ENCODE assay signal across 22 cellular contexts in genomic region chrX:50615570-50616158, GRCh38.
DNase-seq lines count a peak whose midpoint lies in the region; ATAC-seq and TF ChIP-seq lines count a peak whose summit lies in the region.
"Had no signal": no experiment of that assay in that cellular context is flagged by ENCODE, and none has a peak within 500 bp of the region (broad histone marks: within the 10 kb centered on the region; RNA-seq: fewer than 3 reads in every experiment).

No MANE protein-coding gene starts in this region.

- H4K8ac ChIP-seq in trophoblast cell (ENCODE audit: low read depth, low read length): no peak overlapping the region

- no peaks in the 10 kb centered on the region for H3F3A ChIP-seq in GM23338 (replicated peaks; ENCODE audit: low read depth)

- H3K23ac ChIP-seq in trophoblast cell (ENCODE audit: low read length): no peak overlapping the region

- H3K79me2 ChIP-seq in GM23338 (replicated peaks; ENCODE audit: insufficient read depth): no peaks in the 10 kb centered on the region
- no peaks in the 10 kb centered on the region for H3K79me2 ChIP-seq in trophoblast cell (ENCODE audit: control insufficient read depth, insufficient read depth, low read length, poor library complexity)

- no peak overlapping the region for H4K12ac ChIP-seq in trophoblast cell (ENCODE audit: low read depth, low read length)

- peak overlapping the region; percentile 64 for H2BK12ac ChIP-seq in trophoblast cell (ENCODE audit: low read length)

- H3K4me2 ChIP-seq in GM23338: peak overlapping the region; percentile 58; the same call in 1 of the 2 replicates
- H3K4me2 ChIP-seq in trophoblast cell (ENCODE audit: low read length): no peak overlapping the region
- H3K4me2 ChIP-seq: A549 had no signal

- H2BK5ac ChIP-seq in trophoblast cell (ENCODE audit: low read depth, low read length, poor library complexity): no peak overlapping the region

- H3K27ac Mint-ChIP-seq in GM23338 (peak overlapping the region; percentile 92), endodermal cell (no peak overlapping the region)

- 76% methylated on average over 8 of the region's 8 CpGs for WGBS in HUES64
- WGBS in endodermal cell (ENCODE audit: insufficient coverage in 1 of 2, insufficient read length in 1 of 2), 2 experiments: 56 to 72% methylated on average over 3 to 8 of the region's 8 CpGs
- WGBS in trophoblast cell (ENCODE audit: extremely low coverage, insufficient coverage, insufficient read length): no CpG with 5 or more reads among the region's 8 CpGs

- no peaks in the 10 kb centered on the region for H3K9me2 ChIP-seq in GM23338 (ENCODE audit: insufficient read depth)

- DNase-seq in GM23338 (ENCODE audit: low spot score) (peak; percentile 12), endodermal cell (peak; percentile 55), trophoblast cell (no peak), DMS79 (lab: John Stamatoyannopoulos, UW) (no peak), SKM-1 treated with dmso at 0.1 percent for 144 hours (lab: John Stamatoyannopoulos, UW; ENCODE audit: unreplicated experiment) (no peak), NCI-H524 (lab: John Stamatoyannopoulos, UW) (no peak)
- DNase-seq: Calu3; DMS153; GM23248; HCEC 1CT; Karpas-422; NCI-H1092; NCI-H1417 treated with DMSO at 0.1 percent for 48 hours; NCI-H1694 treated with DMSO at 0.1 percent for 48 hours; NCI-H2081 treated with DMSO at 0.1 percent for 48 hours; NCI-H526; NCI-H82; NK-92 treated with Interleukin-12 subunit alpha and Interleukin-12 subunit beta, amount 100 ng/mL, for 24 hours; PC-3; T-helper 1 cell had no signal

- H3K36me3 Mint-ChIP-seq in GM23338 (ENCODE audit: low read depth) (no peaks in the 10 kb centered on the region), endodermal cell (ENCODE audit: low read depth) (peaks cover 4% of the 10 kb centered on the region)

- no peak overlapping the region for H4K91ac ChIP-seq in trophoblast cell (ENCODE audit: low read depth, low read length)

- H3K9me3 ChIP-seq in HUES64 (ENCODE audit: insufficient read depth, low read depth, low read length) (no peaks in the 10 kb centered on the region), endodermal cell (ENCODE audit: control insufficient read depth, low read length) (no peaks in the 10 kb centered on the region), trophoblast cell (ENCODE audit: insufficient read depth, low read depth, low read length) (no peaks in the 10 kb centered on the region)
- H3K9me3 ChIP-seq: A549 had no signal

- H3K4me1 ChIP-seq in GM23338 (ENCODE audit: insufficient read depth) (peaks cover 44% of the 10 kb centered on the region), HUES64 (ENCODE audit: insufficient read depth, low read length) (peaks cover 41% of the 10 kb centered on the region), endodermal cell (ENCODE audit: control insufficient read depth, insufficient read depth, low read length) (no peaks in the 10 kb centered on the region), trophoblast cell (ENCODE audit: control insufficient read depth in 1 of 2, insufficient read depth in 2 of 2, low read length in 2 of 2) (peaks cover 0 to 6% of the 10 kb centered on the region in 2 experiments)
- H3K4me1 ChIP-seq: A549 had no signal

- H3K36me3 ChIP-seq in GM23338 (ENCODE audit: insufficient read depth) (no peaks in the 10 kb centered on the region), HUES64 (ENCODE audit: insufficient read depth, low read length) (no peaks in the 10 kb centered on the region), endodermal cell (ENCODE audit: control insufficient read depth, insufficient read depth, low read length) (peaks cover 2% of the 10 kb centered on the region), trophoblast cell (ENCODE audit: control insufficient read depth in 1 of 2, insufficient read depth in 2 of 2, low read length in 2 of 2) (no peaks in the 10 kb centered on the region)

- no peak overlapping the region for H3K4ac ChIP-seq in trophoblast cell (ENCODE audit: low read depth, low read length)

- H3K27ac ChIP-seq in GM23338 (ENCODE audit: low read depth) (peak overlapping the region; percentile 89), HUES64 (ENCODE audit: low read depth, low read length) (peak overlapping the region; percentile 81), endodermal cell (ENCODE audit: low read depth, low read length) (no peak overlapping the region), trophoblast cell (ENCODE audit: low read depth, low read length) (no peak overlapping the region)
- H3K27ac ChIP-seq: A549, GM23248 had no signal

- H3K18ac ChIP-seq in trophoblast cell (ENCODE audit: low read length): no peak overlapping the region

- H3K9ac ChIP-seq in HUES64 (ENCODE audit: low read depth, low read length): no peak overlapping the region
- no peak overlapping the region for H3K9ac ChIP-seq in endodermal cell (ENCODE audit: extremely low read depth, low read length, poor library complexity, severe bottlenecking)
- no peak overlapping the region for H3K9ac ChIP-seq in trophoblast cell (ENCODE audit: low read length)
- H3K9ac ChIP-seq: GM23248 had no signal

- H3K27me3 ChIP-seq in GM23338 (ENCODE audit: insufficient read depth) (no peaks in the 10 kb centered on the region), HUES64 (ENCODE audit: insufficient read depth, low read length) (no peaks in the 10 kb centered on the region), endodermal cell (ENCODE audit: control insufficient read depth, insufficient read depth, low read length, poor library complexity, severe bottlenecking) (no peaks in the 10 kb centered on the region), trophoblast cell (ENCODE audit: insufficient read depth, low read length) (no peaks in the 10 kb centered on the region)

- H3K79me1 ChIP-seq in trophoblast cell (ENCODE audit: low read length): peaks cover 2% of the 10 kb centered on the region

- H3K9me3 Mint-ChIP-seq in GM23338: no peaks in the 10 kb centered on the region
- H3K9me3 Mint-ChIP-seq in endodermal cell: peaks cover 26% of the 10 kb centered on the region

- no peak overlapping the region for H2BK120ac ChIP-seq in trophoblast cell (ENCODE audit: insufficient read depth, low read length, poor library complexity)

- H2AFZ ChIP-seq in GM23338: no peak overlapping the region
- H2AFZ ChIP-seq in trophoblast cell (ENCODE audit: insufficient read depth, low read length, poor library complexity): no peak overlapping the region
- H2AFZ ChIP-seq: GM23248 had no signal

- H2AK5ac ChIP-seq in trophoblast cell (ENCODE audit: low read length): no peak overlapping the region

- peak; percentile 31; the same call in 2 of the 3 replicates for ATAC-seq in GM23338
- ATAC-seq: A549, PC-3 had no signal

- H3K4me3 Mint-ChIP-seq in GM23338 (no peak overlapping the region), endodermal cell (no peak overlapping the region)

- H3K4me3 ChIP-seq in GM23338: no peak overlapping the region
- H3K4me3 ChIP-seq in HUES64 (ENCODE audit: low read length): no peak overlapping the region
- peak overlapping the region; percentile 69 for H3K4me3 ChIP-seq in endodermal cell (ENCODE audit: low read length)
- H3K4me3 ChIP-seq in trophoblast cell (ENCODE audit: low read depth, low read length): no peak overlapping the region
- H3K4me3 ChIP-seq: A549, GM23248 had no signal

- no peak for TF ChIP-seq CTCF in GM23338 (conservative IDR thresholded peaks at IDR 0.05; ENCODE audit: low read depth in 2 of 2)
- TF ChIP-seq CTCF in endodermal cell (conservative IDR thresholded peaks at IDR 0.05): no peak

- H3K27me3 Mint-ChIP-seq in GM23338 (ENCODE audit: insufficient read depth, low read depth, poor library complexity) (peaks cover 1% of the 10 kb centered on the region), endodermal cell (ENCODE audit: insufficient read depth) (no peaks in the 10 kb centered on the region)

- H3K4me1 Mint-ChIP-seq in GM23338 (peaks cover 48% of the 10 kb centered on the region), endodermal cell (peaks cover 18% of the 10 kb centered on the region)

- no peak overlapping the region for H3K14ac ChIP-seq in trophoblast cell (ENCODE audit: low read length)

- no peaks in the 10 kb centered on the region for H4K20me1 ChIP-seq in GM23338 (replicated peaks; ENCODE audit: insufficient read depth)

TF ChIP-seq in GM23338, 12 proteins besides CTCF, POLR2A, EP300 and RAD21 (continues in another document):
- TF ChIP-seq ETS1 (IDR thresholded peaks at IDR 0.05) (no peak), STAT1 (IDR thresholded peaks at IDR 0.05; ENCODE audit: unreplicated experiment) (no peak), EZH2 (IDR thresholded peaks at IDR 0.05; ENCODE audit: low read depth, unreplicated experiment) (no peak), REST (IDR thresholded peaks at IDR 0.05; ENCODE audit: unreplicated experiment) (no peak)

Comparison
In these comparisons a context has a peak if more than half of its experiments do, and no peak if none do; other contexts are left out.
1. DNase-seq: peak in GM23338 (single experiment) and endodermal cell (single experiment); none in trophoblast cell (0 of 2), DMS79 (single experiment), SKM-1 treated with dmso at 0.1 percent for 144 hours (single experiment) and NCI-H524 (0 of 2).
2. H3K27ac ChIP-seq: peak in GM23338 (single experiment) and HUES64 (single experiment); none in endodermal cell (single experiment) and trophoblast cell (single experiment).